32 cellular contexts compared by ENCODE assay signal in the genomic region with DNA sequence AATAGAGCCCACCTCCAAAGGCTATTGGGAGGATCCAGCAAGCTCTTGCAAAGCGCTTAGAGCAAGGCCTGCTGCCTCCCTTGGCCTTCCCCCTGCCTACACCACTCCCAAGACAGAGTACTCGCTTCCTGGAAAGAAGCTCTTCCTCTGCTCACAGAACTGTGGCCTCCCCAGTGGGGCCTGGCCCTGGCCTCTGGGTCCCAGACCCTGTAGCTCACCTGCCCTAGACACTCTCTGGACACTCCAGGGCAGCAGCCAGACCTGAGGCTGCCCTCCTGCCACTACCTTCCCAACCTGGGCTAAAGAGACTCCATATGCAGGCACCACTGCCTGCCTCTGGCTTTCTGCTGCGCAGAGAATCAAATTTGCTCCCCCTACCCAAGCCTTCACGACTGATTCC. TPM values are rescaled to one million over a fixed set of nuclear protein-coding genes. Genes with fewer than 3 reads are reported as not detected.
DNase-seq lines count a peak whose midpoint lies in the region; ATAC-seq, FAIRE-seq and TF ChIP-seq lines count a peak whose summit lies in the region.
"Had no signal": no experiment of that assay in that cellular context is flagged by ENCODE, and none has a peak within 500 bp of the region (broad histone marks: within the 10 kb centered on the region; RNA-seq: fewer than 3 reads in every experiment).

No MANE protein-coding gene starts in this region.

- TF ChIP-seq POLR2A in K562 (conservative IDR thresholded peaks at IDR 0.05): peak; percentile 45; the same call in 1 of the 2 replicates

- CTCF ChIA-PET in activated CD4-positive, alpha-beta T cell treated with anti-CD3 and anti-CD28 coated beads, Interleukin-2, amount 10 ng/mL, durations not matched to agents 7 days and 5 days (lab: Charles Lee): interaction anchor here (1.4 kb wide), 1 partner anchor 11 kb away, joined by 5 read pairs; no protein-coding TSS in a partner anchor
- CTCF ChIA-PET in K562 (lab: Yijun Ruan, JAX; ENCODE audit: low intra/inter-chr PET ratio): no interaction called here
- CTCF ChIA-PET in activated CD8-positive, alpha-beta memory T cell treated with anti-CD3 and anti-CD28 coated beads, Interleukin-2, amount 10 ng/mL, durations not matched to agents 7 days and 5 days (lab: Charles Lee): interaction anchor here (1.1 kb wide), 1 partner anchor 18 kb away, joined by 3 read pairs; no protein-coding TSS in a partner anchor

- in situ Hi-C loops in K562 (cut with MboI): no loop called here

- no peaks in the 10 kb centered on the region for H3K79me2 ChIP-seq in K562 (ENCODE audit: control insufficient read depth, insufficient read depth, low read length)
- H3K79me2 ChIP-seq in osteoblast (ENCODE audit: insufficient read depth, low read length): no peaks in the 10 kb centered on the region

- no peak overlapping the region for H3K4me2 ChIP-seq in K562 (ENCODE audit: insufficient read depth, low read length)
- no peak overlapping the region for H3K4me2 ChIP-seq in osteoblast (ENCODE audit: insufficient read depth, low read length)

- intact Hi-C loops in K562 (cut with micrococcal nuclease): loop anchor here (10.0 kb wide), 1 partner anchor 595 kb away; no protein-coding TSS in a partner anchor

- H3K4me1 Mint-ChIP-seq in activated CD4-positive, alpha-beta T cell treated with anti-CD3 and anti-CD28 coated beads, Interleukin-2, amount 10 ng/mL, durations not matched to agents 7 days and 5 days: peaks cover 2% of the 10 kb centered on the region
- H3K4me1 Mint-ChIP-seq in HFFc6 (ENCODE audit: low read depth): peaks cover 6% of the 10 kb centered on the region
- peaks cover 12% of the 10 kb centered on the region for H3K4me1 Mint-ChIP-seq in activated CD8-positive, alpha-beta memory T cell treated with anti-CD3 and anti-CD28 coated beads, Interleukin-2, amount 10 ng/mL, durations not matched to agents 7 days and 5 days
- H3K4me1 Mint-ChIP-seq: CD14-positive monocyte, immature natural killer cell had no signal

- no peaks in the 10 kb centered on the region for H3K9me3 Mint-ChIP-seq in activated CD4-positive, alpha-beta T cell treated with anti-CD3 and anti-CD28 coated beads, Interleukin-2, amount 10 ng/mL, durations not matched to agents 7 days and 5 days
- H3K9me3 Mint-ChIP-seq in HFFc6: no peaks in the 10 kb centered on the region
- no peaks in the 10 kb centered on the region for H3K9me3 Mint-ChIP-seq in activated CD8-positive, alpha-beta memory T cell treated with anti-CD3 and anti-CD28 coated beads, Interleukin-2, amount 10 ng/mL, durations not matched to agents 7 days and 5 days (ENCODE audit: low read depth)
- H3K9me3 Mint-ChIP-seq: activated T-cell treated with anti-CD3 and anti-CD28 coated beads, Interleukin-2, amount 50 U/mL, for 72 hours; immature natural killer cell had no signal

- H3K27me3 ChIP-seq in K562 (ENCODE audit: control insufficient read depth in 2 of 2, insufficient read depth in 2 of 2, low read length in 2 of 2) (no peaks in the 10 kb centered on the region), osteoblast (ENCODE audit: insufficient read depth, low read length) (no peaks in the 10 kb centered on the region)
- H3K27me3 ChIP-seq: sigmoid colon, suprapubic skin, upper lobe of left lung had no signal

- no peak for TF ChIP-seq CTCF in HFFc6 (IDR thresholded peaks at IDR 0.05)
- TF ChIP-seq CTCF in K562 (IDR thresholded peaks at IDR 0.05 in 2 of 3, conservative IDR thresholded peaks at IDR 0.05 in 1 of 3; ENCODE audit: insufficient read depth in 2 of 3, low read depth in 1 of 3, low read length in 3 of 3): no peak
- no peak for TF ChIP-seq CTCF in osteoblast (IDR thresholded peaks at IDR 0.05; ENCODE audit: extremely low read depth, low read depth, low read length)

- H2AFZ ChIP-seq in K562 (ENCODE audit: low read depth, low read length): no peak overlapping the region
- no peak overlapping the region for H2AFZ ChIP-seq in osteoblast (ENCODE audit: low read length)

- POLR2A ChIA-PET in activated CD4-positive, alpha-beta T cell treated with anti-CD3 and anti-CD28 coated beads, Interleukin-2, amount 10 ng/mL, durations not matched to agents 7 days and 5 days (lab: Charles Lee): no interaction called here
- POLR2A ChIA-PET in K562 (lab: Yijun Ruan, JAX): interaction anchor here (1.0 kb wide), 1 partner anchor 15 kb away, joined by 5 read pairs; no protein-coding TSS in a partner anchor

- H3K27ac ChIP-seq in K562 (ENCODE audit: extremely low read depth, low read depth, low read length) (no peak overlapping the region), osteoblast (ENCODE audit: low read depth, low read length) (no peak overlapping the region)
- H3K27ac ChIP-seq: psoas muscle, sigmoid colon, SJCRH30, suprapubic skin, upper lobe of left lung, VCaP had no signal

- H3K9me3 ChIP-seq in K562 (replicated peaks; ENCODE audit: control insufficient read depth, insufficient read depth, low read depth, low read length) (no peaks in the 10 kb centered on the region), osteoblast (ENCODE audit: low read depth, low read length) (no peaks in the 10 kb centered on the region)
- H3K9me3 ChIP-seq: psoas muscle, sigmoid colon, SJCRH30, suprapubic skin, upper lobe of left lung had no signal

- no peak for TF ChIP-seq EP300 in K562 (IDR thresholded peaks at IDR 0.05; ENCODE audit: low read length)

- peak; percentile 15 for FAIRE-seq in K562 (lab: Jason Lieb, UNC)
- FAIRE-seq: endothelial cell of umbilical vein, RCC 7860 had no signal

- H3K4me3 Mint-ChIP-seq in activated CD4-positive, alpha-beta T cell treated with anti-CD3 and anti-CD28 coated beads, Interleukin-2, amount 10 ng/mL, durations not matched to agents 7 days and 5 days: no peak overlapping the region
- H3K4me3 Mint-ChIP-seq in HFFc6: no peak overlapping the region
- H3K4me3 Mint-ChIP-seq in activated CD8-positive, alpha-beta memory T cell treated with anti-CD3 and anti-CD28 coated beads, Interleukin-2, amount 10 ng/mL, durations not matched to agents 7 days and 5 days: no peak overlapping the region
- H3K4me3 Mint-ChIP-seq: activated T-cell treated with anti-CD3 and anti-CD28 coated beads, Interleukin-2, amount 50 U/mL, for 72 hours; CD14-positive monocyte had no signal

- H3K4me3 ChIP-seq in K562: no peak overlapping the region
- H3K4me3 ChIP-seq in osteoblast (ENCODE audit: insufficient read depth, low read length): no peak overlapping the region
- H3K4me3 ChIP-seq: psoas muscle, sigmoid colon, SJCRH30, suprapubic skin, upper lobe of left lung had no signal

- H4K20me1 ChIP-seq in K562 (replicated peaks; ENCODE audit: control insufficient read depth, insufficient read depth, low read length): peaks cover 5% of the 10 kb centered on the region; the same call in 1 of the 2 replicates
- H4K20me1 ChIP-seq in osteoblast (ENCODE audit: insufficient read depth, low read length): no peaks in the 10 kb centered on the region

- no peaks in the 10 kb centered on the region for H3K27me3 Mint-ChIP-seq in activated CD4-positive, alpha-beta T cell treated with anti-CD3 and anti-CD28 coated beads, Interleukin-2, amount 10 ng/mL, durations not matched to agents 7 days and 5 days
- peaks cover 2% of the 10 kb centered on the region; the same call in 1 of the 2 replicates for H3K27me3 Mint-ChIP-seq in HFFc6 (ENCODE audit: insufficient read depth)
- no peaks in the 10 kb centered on the region for H3K27me3 Mint-ChIP-seq in activated CD8-positive, alpha-beta memory T cell treated with anti-CD3 and anti-CD28 coated beads, Interleukin-2, amount 10 ng/mL, durations not matched to agents 7 days and 5 days

- H3K9me1 ChIP-seq in K562 (ENCODE audit: control insufficient read depth, insufficient read depth, low read length): no peaks in the 10 kb centered on the region

- H3K27ac Mint-ChIP-seq in activated CD4-positive, alpha-beta T cell treated with anti-CD3 and anti-CD28 coated beads, Interleukin-2, amount 10 ng/mL, durations not matched to agents 7 days and 5 days: peak overlapping the region; percentile 48
- 0 out of 2 replicates have a peak overlapping the region, but pooled peaks have one; percentile 4 for H3K27ac Mint-ChIP-seq in HFFc6
- H3K27ac Mint-ChIP-seq in activated CD8-positive, alpha-beta memory T cell treated with anti-CD3 and anti-CD28 coated beads, Interleukin-2, amount 10 ng/mL, durations not matched to agents 7 days and 5 days: no peak overlapping the region
- H3K27ac Mint-ChIP-seq: immature natural killer cell had no signal

- no peak for TF ChIP-seq RAD21 in K562 (CRISPR knock-in tag; conservative IDR thresholded peaks at IDR 0.05 in 1 of 2, IDR thresholded peaks at IDR 0.05 in 1 of 2)

- H3K36me3 Mint-ChIP-seq in activated CD4-positive, alpha-beta T cell treated with anti-CD3 and anti-CD28 coated beads, Interleukin-2, amount 10 ng/mL, durations not matched to agents 7 days and 5 days (ENCODE audit: low read depth): peaks cover 5% of the 10 kb centered on the region
- H3K36me3 Mint-ChIP-seq in HFFc6 (ENCODE audit: low read depth): peaks cover 9% of the 10 kb centered on the region
- peaks cover 10% of the 10 kb centered on the region for H3K36me3 Mint-ChIP-seq in activated CD8-positive, alpha-beta memory T cell treated with anti-CD3 and anti-CD28 coated beads, Interleukin-2, amount 10 ng/mL, durations not matched to agents 7 days and 5 days

- H3K4me1 ChIP-seq in K562 (replicated peaks in 1 of 2; ENCODE audit: control insufficient read depth in 2 of 2, insufficient read depth in 2 of 2, low read length in 2 of 2) (peaks cover 0 to 4% of the 10 kb centered on the region in 2 experiments; a peak in 1 of 5 replicates), osteoblast (ENCODE audit: insufficient read depth, low read length) (no peaks in the 10 kb centered on the region)
- H3K4me1 ChIP-seq: psoas muscle, sigmoid colon had no signal

- 70% methylated on average over 4 of the region's 4 CpGs for WGBS in K562 (ENCODE audit: insufficient coverage, low coverage, missing lambda C conversion rate)

- H3K36me3 ChIP-seq in K562 (ENCODE audit: control insufficient read depth, insufficient read depth, low read length) (peaks cover 45% of the 10 kb centered on the region; the same call in 2 of the 3 replicates), osteoblast (ENCODE audit: insufficient read depth, low read length) (peaks cover 34% of the 10 kb centered on the region)
- H3K36me3 ChIP-seq: sigmoid colon, SJCRH30 had no signal

- H3K9ac ChIP-seq in K562 (ENCODE audit: insufficient read depth in 1 of 2, low read depth in 2 of 2, low read length in 2 of 2): peak overlapping the region in 1 of 2 experiments; percentile 18; a peak in 1 of 4 replicates

- no peak for DNase-seq in activated CD4-positive, alpha-beta T cell treated with anti-CD3 and anti-CD28 coated beads, Interleukin-2, amount 10 ng/mL, durations not matched to agents 7 days and 5 days
- no peak for DNase-seq in activated CD4-positive, alpha-beta T cell treated with anti-CD3 and anti-CD28 coated beads, Interleukin-2, amount 50 U/mL, for 4 hours
- no peak for DNase-seq in HFFc6
- DNase-seq in K562 (ENCODE audit: extremely low read depth in 1 of 4, low spot score in 3 of 4): no peak
- peak; percentile 6 for DNase-seq in osteoblast (ENCODE audit: insufficient read length, low spot score, missing footprints)
- no peak for DNase-seq in activated CD8-positive, alpha-beta memory T cell treated with anti-CD3 and anti-CD28 coated beads, Interleukin-2, amount 10 ng/mL, durations not matched to agents 7 days and 5 days
- no peak for DNase-seq in NCI-H774 (lab: John Stamatoyannopoulos, UW)
- no peak for DNase-seq in superior temporal gyrus (ENCODE audit: extremely low spot score)
- DNase-seq: 8988T; activated CD4-positive, alpha-beta T cell treated with anti-CD3 and anti-CD28 coated beads, Interleukin-2, amount 50 U/mL, for 1 hour; activated naive CD4-positive, alpha-beta T cell; activated T-cell treated with anti-CD3 and anti-CD28 coated beads, Interleukin-2, amount 50 U/mL, for 72 hours; amniotic stem cell; DMS79; GF-D8; immature natural killer cell; mesenchymal stem cell; NCI-H2107; NCI-H345; NCI-H69; sigmoid colon; SJCRH30; stimulated activated CD4-positive, alpha-beta T cell treated with anti-CD3 and anti-CD28 coated beads, Interleukin-4, amount 100 ng/mL, for 1 hour; SW 1271; T-helper 9 cell; upper lobe of left lung had no signal

- peak; percentile 29 for ATAC-seq in K562
- ATAC-seq in activated CD8-positive, alpha-beta memory T cell treated with anti-CD3 and anti-CD28 coated beads, Interleukin-2, amount 10 ng/mL, durations not matched to agents 7 days and 5 days: no peak
- ATAC-seq: activated T-cell treated with anti-CD3 and anti-CD28 coated beads, Interleukin-2, amount 50 U/mL, for 72 hours had no signal

- BruUV-seq in K562 (replicated peaks; lab: Mats Ljungman, UMichigan): no TSS peak

RNA-seq across cellular contexts. Expression of gene GRIP2, which starts 49.9 kb away (rescaled TPM):
- total RNA-seq in activated CD4-positive, alpha-beta T cell treated with anti-CD3 and anti-CD28 coated beads, Interleukin-2, amount 10 ng/mL, durations not matched to agents 7 days and 5 days: under 1 TPM; 0.15 to 0.45 TPM
- under 1 TPM in 4 of 6 experiments, not detected in 2; 0.05 to 0.25 (median 0.13) TPM for total RNA-seq in HFFc6 (2021; fragmentation: NEBNext Ultra II Directional; extraction: Animal tissue kit (Norgen Biotek cat#: 25700))
- not detected in 2 replicates for total RNA-seq in K562 (2011; cell fraction: chromatin; rRNA removed; ENCODE audit: low replicate concordance)
- total RNA-seq in K562 (2011; cell fraction: nucleolus; rRNA removed): under 0.01 TPM in 1 of 2 replicates, not detected in the other
- total RNA-seq in K562 (2011; cell fraction: nucleoplasm; rRNA removed): 0.07 TPM in 1 of 2 replicates, not detected in the other
- not detected in 2 replicates for total RNA-seq in K562 (2014; rRNA removed)
- not detected in 2 replicates for total RNA-seq in K562 (2014; rRNA removed; fragmentation: Illumina TruSeq; extraction: Trizol)
- not detected in 2 replicates for total RNA-seq in K562 (2015; rRNA removed; fragmentation: Illumina TruSeq; extraction: Trizol)
- not detected in 2 replicates for total RNA-seq in K562 (2021)
- not detected in 2 replicates for polyA plus RNA-seq in K562 (2011; rRNA removed)
- polyA plus RNA-seq in K562 (2011; cell fraction: cytosol; rRNA removed): 0.04 TPM in 1 of 2 replicates, not detected in the other
- polyA plus RNA-seq in K562 (2011; cell fraction: nucleus; rRNA removed): 0.03 and 0.06 TPM in 2 replicates
- 0.04 and 0.06 TPM in 2 replicates for polyA plus RNA-seq in K562 (2012)
- not detected in 2 replicates for polyA plus RNA-seq in K562 (2014; fragmentation: Illumina TruSeq; extraction: Trizol)
- polyA plus RNA-seq in K562 (2014; fragmentation: Nextera tagmentation; extraction: Ambion mirVana): under 1 TPM; 0.01 TPM
- polyA plus RNA-seq in K562 (2014; rRNA removed): 0.03 TPM in 1 of 2 replicates, not detected in the other
- not detected in 2 replicates for polyA minus RNA-seq in K562 (2011; rRNA and poly(A)+ RNA removed)
- not detected in 2 replicates for polyA minus RNA-seq in K562 (2011; cell fraction: cytosol; rRNA and poly(A)+ RNA removed)
- not detected in 2 replicates for polyA minus RNA-seq in K562 (2011; cell fraction: nucleus; rRNA and poly(A)+ RNA removed)
- under 0.01 and 1.4 TPM in 2 replicates for total RNA-seq in osteoblast
- total RNA-seq in activated CD8-positive, alpha-beta memory T cell treated with anti-CD3 and anti-CD28 coated beads, Interleukin-2, amount 10 ng/mL, durations not matched to agents 7 days and 5 days: not detected
- total RNA-seq: endothelial cell of umbilical vein had no signal
- polyA plus RNA-seq: CD14-positive monocyte, endothelial cell of umbilical vein, immature natural killer cell had no signal
